2 cellular contexts compared by ENCODE assay signal in the genomic region with DNA sequence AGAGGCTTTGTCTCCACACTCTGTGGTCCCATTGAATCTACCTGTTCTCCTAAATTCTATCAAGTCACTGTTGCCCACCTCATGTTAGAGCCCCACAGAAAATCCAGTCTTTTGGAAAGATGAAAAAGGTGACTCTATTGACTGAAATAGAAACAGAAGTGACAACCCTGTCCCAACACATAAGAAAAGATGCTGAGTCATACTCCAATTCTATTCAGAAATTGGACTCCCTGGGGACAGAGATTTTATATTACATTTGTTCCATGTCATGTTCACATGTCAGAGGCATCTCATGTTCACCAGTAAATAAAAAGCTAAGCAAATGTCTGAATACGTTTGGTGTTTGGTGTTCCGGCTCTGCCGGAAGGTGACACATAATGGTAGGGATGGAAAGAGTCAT.
TF ChIP-seq lines count a peak whose summit lies in the region.

No MANE protein-coding gene starts in this region.

TF ChIP-seq in GM12878, 131 proteins besides CTCF, POLR2A, EP300 and RAD21:
- TF ChIP-seq ASH2L (IDR thresholded peaks at IDR 0.05; ENCODE audit: borderline replicate concordance, low read depth) (no peak), ZNF384 (IDR thresholded peaks at IDR 0.05; ENCODE audit: borderline replicate concordance, low read depth, low read length) (no peak), EGR1 (IDR thresholded peaks at IDR 0.05; ENCODE audit: borderline replicate concordance in 1 of 2, low read depth in 2 of 2, low read length in 2 of 2) (no peak), JUNB (IDR thresholded peaks at IDR 0.05) (peak; percentile 55), BACH1 (IDR thresholded peaks at IDR 0.05; ENCODE audit: borderline replicate concordance) (peak; percentile 80; the same call in 1 of the 2 replicates), MEF2B (IDR thresholded peaks at IDR 0.05; ENCODE audit: partially characterized antibody, poor library complexity, severe bottlenecking) (peak; percentile 36)
- TF ChIP-seq, protein P1, sequence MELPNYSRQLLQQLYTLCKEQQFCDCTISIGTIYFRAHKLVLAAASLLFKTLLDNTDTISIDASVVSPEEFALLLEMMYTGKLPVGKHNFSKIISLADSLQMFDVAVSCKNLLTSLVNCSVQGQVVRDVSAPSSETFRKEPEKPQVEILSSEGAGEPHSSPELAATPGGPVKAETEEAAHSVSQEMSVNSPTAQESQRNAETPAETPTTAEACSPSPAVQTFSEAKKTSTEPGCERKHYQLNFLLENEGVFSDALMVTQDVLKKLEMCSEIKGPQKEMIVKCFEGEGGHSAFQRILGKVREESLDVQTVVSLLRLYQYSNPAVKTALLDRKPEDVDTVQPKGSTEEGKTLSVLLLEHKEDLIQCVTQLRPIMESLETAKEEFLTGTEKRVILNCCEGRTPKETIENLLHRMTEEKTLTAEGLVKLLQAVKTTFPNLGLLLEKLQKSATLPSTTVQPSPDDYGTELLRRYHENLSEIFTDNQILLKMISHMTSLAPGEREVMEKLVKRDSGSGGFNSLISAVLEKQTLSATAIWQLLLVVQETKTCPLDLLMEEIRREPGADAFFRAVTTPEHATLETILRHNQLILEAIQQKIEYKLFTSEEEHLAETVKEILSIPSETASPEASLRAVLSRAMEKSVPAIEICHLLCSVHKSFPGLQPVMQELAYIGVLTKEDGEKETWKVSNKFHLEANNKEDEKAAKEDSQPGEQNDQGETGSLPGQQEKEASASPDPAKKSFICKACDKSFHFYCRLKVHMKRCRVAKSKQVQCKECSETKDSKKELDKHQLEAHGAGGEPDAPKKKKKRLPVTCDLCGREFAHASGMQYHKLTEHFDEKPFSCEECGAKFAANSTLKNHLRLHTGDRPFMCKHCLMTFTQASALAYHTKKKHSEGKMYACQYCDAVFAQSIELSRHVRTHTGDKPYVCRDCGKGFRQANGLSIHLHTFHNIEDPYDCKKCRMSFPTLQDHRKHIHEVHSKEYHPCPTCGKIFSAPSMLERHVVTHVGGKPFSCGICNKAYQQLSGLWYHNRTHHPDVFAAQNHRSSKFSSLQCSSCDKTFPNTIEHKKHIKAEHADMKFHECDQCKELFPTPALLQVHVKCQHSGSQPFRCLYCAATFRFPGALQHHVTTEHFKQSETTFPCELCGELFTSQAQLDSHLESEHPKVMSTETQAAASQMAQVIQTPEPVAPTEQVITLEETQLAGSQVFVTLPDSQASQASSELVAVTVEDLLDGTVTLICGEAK (IDR thresholded peaks at IDR 0.05; ENCODE audit: borderline replicate concordance): no peak
TF ChIP-seq in GM12878: peak in this region for 3.

TF ChIP-seq in GM23338, 12 proteins besides CTCF, POLR2A, EP300 and RAD21:
- TF ChIP-seq, protein P2, sequence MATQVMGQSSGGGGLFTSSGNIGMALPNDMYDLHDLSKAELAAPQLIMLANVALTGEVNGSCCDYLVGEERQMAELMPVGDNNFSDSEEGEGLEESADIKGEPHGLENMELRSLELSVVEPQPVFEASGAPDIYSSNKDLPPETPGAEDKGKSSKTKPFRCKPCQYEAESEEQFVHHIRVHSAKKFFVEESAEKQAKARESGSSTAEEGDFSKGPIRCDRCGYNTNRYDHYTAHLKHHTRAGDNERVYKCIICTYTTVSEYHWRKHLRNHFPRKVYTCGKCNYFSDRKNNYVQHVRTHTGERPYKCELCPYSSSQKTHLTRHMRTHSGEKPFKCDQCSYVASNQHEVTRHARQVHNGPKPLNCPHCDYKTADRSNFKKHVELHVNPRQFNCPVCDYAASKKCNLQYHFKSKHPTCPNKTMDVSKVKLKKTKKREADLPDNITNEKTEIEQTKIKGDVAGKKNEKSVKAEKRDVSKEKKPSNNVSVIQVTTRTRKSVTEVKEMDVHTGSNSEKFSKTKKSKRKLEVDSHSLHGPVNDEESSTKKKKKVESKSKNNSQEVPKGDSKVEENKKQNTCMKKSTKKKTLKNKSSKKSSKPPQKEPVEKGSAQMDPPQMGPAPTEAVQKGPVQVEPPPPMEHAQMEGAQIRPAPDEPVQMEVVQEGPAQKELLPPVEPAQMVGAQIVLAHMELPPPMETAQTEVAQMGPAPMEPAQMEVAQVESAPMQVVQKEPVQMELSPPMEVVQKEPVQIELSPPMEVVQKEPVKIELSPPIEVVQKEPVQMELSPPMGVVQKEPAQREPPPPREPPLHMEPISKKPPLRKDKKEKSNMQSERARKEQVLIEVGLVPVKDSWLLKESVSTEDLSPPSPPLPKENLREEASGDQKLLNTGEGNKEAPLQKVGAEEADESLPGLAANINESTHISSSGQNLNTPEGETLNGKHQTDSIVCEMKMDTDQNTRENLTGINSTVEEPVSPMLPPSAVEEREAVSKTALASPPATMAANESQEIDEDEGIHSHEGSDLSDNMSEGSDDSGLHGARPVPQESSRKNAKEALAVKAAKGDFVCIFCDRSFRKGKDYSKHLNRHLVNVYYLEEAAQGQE (IDR thresholded peaks at IDR 0.05; ENCODE audit: unreplicated experiment): no peak
- TF ChIP-seq STAT1 (IDR thresholded peaks at IDR 0.05; ENCODE audit: unreplicated experiment): no peak
- no peak for TF ChIP-seq CREB1 (CRISPR knock-in tag; IDR thresholded peaks at IDR 0.05; ENCODE audit: low read depth)
- TF ChIP-seq, protein P3, sequence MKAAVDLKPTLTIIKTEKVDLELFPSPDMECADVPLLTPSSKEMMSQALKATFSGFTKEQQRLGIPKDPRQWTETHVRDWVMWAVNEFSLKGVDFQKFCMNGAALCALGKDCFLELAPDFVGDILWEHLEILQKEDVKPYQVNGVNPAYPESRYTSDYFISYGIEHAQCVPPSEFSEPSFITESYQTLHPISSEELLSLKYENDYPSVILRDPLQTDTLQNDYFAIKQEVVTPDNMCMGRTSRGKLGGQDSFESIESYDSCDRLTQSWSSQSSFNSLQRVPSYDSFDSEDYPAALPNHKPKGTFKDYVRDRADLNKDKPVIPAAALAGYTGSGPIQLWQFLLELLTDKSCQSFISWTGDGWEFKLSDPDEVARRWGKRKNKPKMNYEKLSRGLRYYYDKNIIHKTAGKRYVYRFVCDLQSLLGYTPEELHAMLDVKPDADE (IDR thresholded peaks at IDR 0.05): no peak
- no peak for TF ChIP-seq EZH2 (IDR thresholded peaks at IDR 0.05; ENCODE audit: low read depth, unreplicated experiment)
- TF ChIP-seq POLR2AphosphoS5 (IDR thresholded peaks at IDR 0.05; ENCODE audit: low read depth): no peak
- no peak for TF ChIP-seq JUNB (IDR thresholded peaks at IDR 0.05; ENCODE audit: unreplicated experiment)
